In the genomic region with DNA sequence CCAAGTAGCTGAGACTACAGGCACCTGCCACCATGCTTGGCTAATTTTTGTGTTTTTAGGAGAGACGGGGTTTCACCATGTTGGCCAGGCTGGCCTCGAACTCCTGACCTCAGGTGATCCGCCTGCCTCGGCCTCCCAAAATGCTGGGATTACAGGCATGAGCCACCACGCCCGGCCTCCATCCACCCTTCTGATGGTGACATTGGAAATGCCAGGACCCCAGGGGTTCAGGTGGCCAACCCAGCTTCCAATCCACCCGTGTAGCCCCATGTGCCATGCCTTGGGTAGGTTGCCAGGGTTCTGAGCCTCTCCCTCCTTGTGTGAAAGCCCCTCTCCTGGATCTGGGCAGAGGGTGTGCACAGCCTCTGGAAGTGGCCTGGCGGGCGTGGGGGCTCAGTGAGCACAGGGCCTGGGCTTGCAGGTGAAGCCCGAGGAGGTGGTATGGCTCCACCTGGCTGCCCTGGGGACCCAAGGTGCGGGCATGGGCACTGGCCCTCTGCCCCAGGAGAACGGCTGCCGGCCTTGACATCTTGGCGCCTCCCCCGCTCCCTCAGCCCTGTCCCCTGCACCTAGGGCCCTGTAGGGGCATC, we compare ENCODE assay signal across 9 cellular contexts. TPM values are rescaled to one million over a fixed set of nuclear protein-coding genes. Genes with fewer than 3 reads are reported as not detected.
DNase-seq lines count a peak whose midpoint lies in the region; ATAC-seq and TF ChIP-seq lines count a peak whose summit lies in the region.
"Not testable (repeated sequence)": the region's sequence is repeated elsewhere in the genome, so short reads cannot be mapped to it uniquely, and the experiment has no call there.
"Had no signal": no experiment of that assay in that cellular context is flagged by ENCODE, and none has a peak within 500 bp of the region (broad histone marks: within the 10 kb centered on the region; RNA-seq: fewer than 3 reads in every experiment).

No MANE protein-coding gene starts in this region.

- H3K36me3 Mint-ChIP-seq in chondrocyte (ENCODE audit: low read depth); stimulated activated effector memory CD8-positive, alpha-beta T cell treated with anti-CD3 and anti-CD28 coated beads, Interleukin-12 subunit alpha, Interleukin-12 subunit beta, amount 100 ng/mL, for 72 hours: not testable (repeated sequence)

- not testable (repeated sequence) for H3K27me3 ChIP-seq in RWPE2 (ENCODE audit: insufficient read depth, poor library complexity, severe bottlenecking); lower lobe of right lung (ENCODE audit: low read depth); osteoblast (ENCODE audit: insufficient read depth, low read length)

- not testable (repeated sequence) for H4K20me1 ChIP-seq in osteoblast (ENCODE audit: insufficient read depth, low read length)

- not testable (repeated sequence) for H3K4me3 ChIP-seq in RWPE2 (ENCODE audit: severe bottlenecking); lower lobe of right lung; osteoblast (ENCODE audit: insufficient read depth, low read length)

- ATAC-seq in RWPE2 (ENCODE audit: low read depth); left cardiac atrium; lower lobe of right lung; stimulated activated effector memory CD8-positive, alpha-beta T cell treated with anti-CD3 and anti-CD28 coated beads, Interleukin-12 subunit alpha, Interleukin-12 subunit beta, amount 100 ng/mL, for 72 hours: not testable (repeated sequence)

- peak overlapping the region; percentile 63 for H3K27ac Mint-ChIP-seq in chondrocyte (ENCODE audit: unreplicated experiment)
- peak overlapping the region; percentile 86 for H3K27ac Mint-ChIP-seq in stimulated activated effector memory CD8-positive, alpha-beta T cell treated with anti-CD3 and anti-CD28 coated beads, Interleukin-12 subunit alpha, Interleukin-12 subunit beta, amount 100 ng/mL, for 72 hours

- not testable (repeated sequence) for H3K4me3 Mint-ChIP-seq in chondrocyte (ENCODE audit: unreplicated experiment); stimulated activated effector memory CD8-positive, alpha-beta T cell treated with anti-CD3 and anti-CD28 coated beads, Interleukin-12 subunit alpha, Interleukin-12 subunit beta, amount 100 ng/mL, for 72 hours

- H3K9me3 ChIP-seq in RWPE2 (ENCODE audit: severe bottlenecking); lower lobe of right lung; osteoblast (ENCODE audit: low read depth, low read length): not testable (repeated sequence)

- not testable (repeated sequence) for TF ChIP-seq CTCF in C4-2B (conservative IDR thresholded peaks at IDR 0.05); RWPE2 (IDR thresholded peaks at IDR 0.05; ENCODE audit: poor library complexity, severe bottlenecking); chondrocyte (IDR thresholded peaks at IDR 0.05); lower lobe of right lung (IDR thresholded peaks at IDR 0.05); osteoblast (IDR thresholded peaks at IDR 0.05; ENCODE audit: extremely low read depth, low read depth, low read length)

- H3K4me1 ChIP-seq in RWPE2 (ENCODE audit: insufficient read depth, poor library complexity, severe bottlenecking): peaks cover 13% of the 10 kb centered on the region
- H3K4me1 ChIP-seq in lower lobe of right lung: peaks cover 63% of the 10 kb centered on the region
- H3K4me1 ChIP-seq in osteoblast (ENCODE audit: insufficient read depth, low read length): peaks cover 40% of the 10 kb centered on the region

- H3K4me2 ChIP-seq in osteoblast (ENCODE audit: insufficient read depth, low read length): not testable (repeated sequence)

- not testable (repeated sequence) for H3K27me3 Mint-ChIP-seq in chondrocyte (ENCODE audit: low read depth)

- peak overlapping the region; percentile 94; the same call in 1 of the 2 replicates for H3K27ac ChIP-seq in C4-2B
- H3K27ac ChIP-seq in RWPE2 (ENCODE audit: poor library complexity, severe bottlenecking): peak overlapping the region; percentile 99
- not testable (repeated sequence) for H3K27ac ChIP-seq in lower lobe of right lung; osteoblast (ENCODE audit: low read depth, low read length)

- intact Hi-C loops in left cardiac atrium (cut with DNase I) (loop anchor here (2.0 to 5.0 kb wide), 2 partner anchors 67 to 112 kb away; no protein-coding TSS in a partner anchor), lower lobe of right lung (cut with DNase I) (loop anchor here (10.0 kb wide), 1 partner anchor 110 kb away; no protein-coding TSS in a partner anchor)

- peaks cover 26% of the 10 kb centered on the region for H3K79me2 ChIP-seq in osteoblast (ENCODE audit: insufficient read depth, low read length)

- DNase-seq in RWPE2 (ENCODE audit: low spot score) (peak; percentile 61), chondrocyte (ENCODE audit: low spot score) (peak; percentile 85), left cardiac atrium (peak; percentile 26), lower lobe of right lung (peak; percentile 43), osteoblast (ENCODE audit: insufficient read length, low spot score, missing footprints) (peak; percentile 44)
- not testable (repeated sequence) for DNase-seq in stimulated activated effector memory CD8-positive, alpha-beta T cell treated with anti-CD3 and anti-CD28 coated beads, Interleukin-12 subunit alpha, Interleukin-12 subunit beta, amount 100 ng/mL, for 72 hours (ENCODE audit: low spot score in 2 of 2)

- H3K36me3 ChIP-seq in RWPE2 (ENCODE audit: low read depth); lower lobe of right lung; osteoblast (ENCODE audit: insufficient read depth, low read length): not testable (repeated sequence)

- H3K9me3 Mint-ChIP-seq in chondrocyte (ENCODE audit: low read depth); stimulated activated effector memory CD8-positive, alpha-beta T cell treated with anti-CD3 and anti-CD28 coated beads, Interleukin-12 subunit alpha, Interleukin-12 subunit beta, amount 100 ng/mL, for 72 hours: not testable (repeated sequence)

- H3K4me1 Mint-ChIP-seq in chondrocyte (ENCODE audit: low read depth): peaks cover 78% of the 10 kb centered on the region
- peaks cover 18% of the 10 kb centered on the region for H3K4me1 Mint-ChIP-seq in stimulated activated effector memory CD8-positive, alpha-beta T cell treated with anti-CD3 and anti-CD28 coated beads, Interleukin-12 subunit alpha, Interleukin-12 subunit beta, amount 100 ng/mL, for 72 hours

- not testable (repeated sequence) for H2AFZ ChIP-seq in osteoblast (ENCODE audit: low read length)

RNA-seq across cellular contexts. Expression of gene WNT7B, which starts 28.2 kb away (rescaled TPM):
- total RNA-seq in chondrocyte (0.15 to 1.1 TPM (median 0.18 TPM) in 3 replicates), left cardiac atrium (not detected), lower lobe of right lung (6.3 TPM), osteoblast (0.59 TPM in 1 of 2 replicates, not detected in the other)
- total RNA-seq: CD4-positive, alpha-beta memory T cell; G401 had no signal
